In the genomic region with DNA sequence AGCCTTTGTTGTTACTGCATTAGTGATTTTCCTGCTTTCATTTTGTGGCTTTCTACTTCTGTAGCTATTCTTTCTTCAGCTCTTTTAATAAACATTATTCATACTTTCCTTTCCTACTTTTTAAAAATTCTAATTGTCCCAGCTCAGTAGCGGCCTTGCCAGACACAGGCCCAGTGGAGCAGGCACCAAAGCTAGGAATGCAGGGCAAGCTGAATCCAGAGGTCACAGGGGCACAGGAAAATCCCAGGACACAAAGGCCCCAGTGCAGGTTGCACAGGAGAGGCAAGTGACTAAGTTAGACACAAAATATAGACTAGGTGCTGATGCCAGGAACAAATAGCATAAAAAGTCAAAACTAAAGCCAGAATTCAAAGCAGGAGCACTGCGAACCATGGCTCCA, we compare ENCODE assay signal across 14 cellular contexts. TPM values are rescaled to one million over a fixed set of nuclear protein-coding genes. Genes with fewer than 3 reads are reported as not detected.
DNase-seq lines count a peak whose midpoint lies in the region; ATAC-seq and TF ChIP-seq lines count a peak whose summit lies in the region.
"Had no signal": no experiment of that assay in that cellular context is flagged by ENCODE, and none has a peak within 500 bp of the region (broad histone marks: within the 10 kb centered on the region; RNA-seq: fewer than 3 reads in every experiment).

No MANE protein-coding gene starts in this region.

- H3K4me3 ChIP-seq in GM23338 (no peak overlapping the region), thymus (ENCODE audit: low read length) (no peak overlapping the region)

- H3K27ac Mint-ChIP-seq in GM23338: no peak overlapping the region
- H3K27ac Mint-ChIP-seq in nephron progenitor cell: peak overlapping the region; percentile 70
- H3K27ac Mint-ChIP-seq: H9 had no signal

- peaks cover 9% of the 10 kb centered on the region for H3K27me3 Mint-ChIP-seq in GM23338 (ENCODE audit: insufficient read depth, low read depth, poor library complexity)
- H3K27me3 Mint-ChIP-seq in nephron progenitor cell (ENCODE audit: low read depth, poor library complexity): no peaks in the 10 kb centered on the region

- H3K4me3 Mint-ChIP-seq in GM23338: no peak overlapping the region
- no peak overlapping the region for H3K4me3 Mint-ChIP-seq in nephron progenitor cell
- H3K4me3 Mint-ChIP-seq: H9 had no signal

- no peak overlapping the region for H3K27ac ChIP-seq in GM23338 (ENCODE audit: low read depth)
- H3K27ac ChIP-seq in thymus (ENCODE audit: low read depth): peak overlapping the region; percentile 37

- H3K4me1 Mint-ChIP-seq in GM23338: peaks cover 24% of the 10 kb centered on the region
- peaks cover 19% of the 10 kb centered on the region for H3K4me1 Mint-ChIP-seq in nephron progenitor cell

- DNase-seq in GM23338 (ENCODE audit: low spot score) (no peak), astrocyte of the hippocampus (ENCODE audit: low read depth, low spot score) (peak; percentile 79), nephron progenitor cell (peak; percentile 11), iPS-NIHi7 (ENCODE audit: extremely low spot score) (no peak), germinal center (ENCODE audit: low spot score) (no peak)
- DNase-seq: BE2C; CD8-positive, alpha-beta memory T cell; H9; NCI-H1436; NCI-H2029 treated with DMSO at 0.1 percent for 48 hours; NCI-H510A; SIG-M5 had no signal

- TF ChIP-seq CTCF in GM23338 (conservative IDR thresholded peaks at IDR 0.05; ENCODE audit: low read depth in 2 of 2) (no peak), nephron progenitor cell (IDR thresholded peaks at IDR 0.05) (no peak)

- peaks cover 10% of the 10 kb centered on the region; the same call in 2 of the 3 replicates for H3K36me3 Mint-ChIP-seq in GM23338 (ENCODE audit: low read depth)
- peaks cover 7% of the 10 kb centered on the region for H3K36me3 Mint-ChIP-seq in nephron progenitor cell (ENCODE audit: low read depth)

- ATAC-seq in GM23338: no peak
- no peak for ATAC-seq in GM21390 (IDR thresholded peaks at IDR 0.05; ENCODE audit: unreplicated experiment)

- H3K4me1 ChIP-seq in GM23338 (ENCODE audit: insufficient read depth) (peaks cover 24% of the 10 kb centered on the region), thymus (ENCODE audit: control insufficient read depth, insufficient read depth, low read length) (no peaks in the 10 kb centered on the region)
- H3K4me1 ChIP-seq: BE2C had no signal

- 98% methylated on average over 2 of the region's 2 CpGs for WGBS in thymus

- H3K27me3 ChIP-seq in GM23338 (ENCODE audit: insufficient read depth): no peaks in the 10 kb centered on the region
- no peaks in the 10 kb centered on the region for H3K27me3 ChIP-seq in thymus (ENCODE audit: control insufficient read depth, insufficient read depth)
- H3K27me3 ChIP-seq: BE2C had no signal

- H4K20me1 ChIP-seq in GM23338 (replicated peaks; ENCODE audit: insufficient read depth): no peaks in the 10 kb centered on the region

- no peaks in the 10 kb centered on the region for H3F3A ChIP-seq in GM23338 (replicated peaks; ENCODE audit: low read depth)

- peaks cover 7% of the 10 kb centered on the region for H3K9me3 Mint-ChIP-seq in GM23338
- peaks cover 26% of the 10 kb centered on the region for H3K9me3 Mint-ChIP-seq in nephron progenitor cell

- H3K36me3 ChIP-seq in GM23338 (ENCODE audit: insufficient read depth): no peaks in the 10 kb centered on the region
- no peaks in the 10 kb centered on the region for H3K36me3 ChIP-seq in thymus (ENCODE audit: control insufficient read depth, insufficient read depth)
- H3K36me3 ChIP-seq: BE2C had no signal

- no peaks in the 10 kb centered on the region for H3K9me3 ChIP-seq in thymus (ENCODE audit: control insufficient read depth)

- H3K4me2 ChIP-seq in GM23338: no peak overlapping the region

- no peaks in the 10 kb centered on the region for H3K79me2 ChIP-seq in GM23338 (replicated peaks; ENCODE audit: insufficient read depth)

- H3K9me2 ChIP-seq in GM23338 (ENCODE audit: insufficient read depth): peaks cover 6% of the 10 kb centered on the region; the same call in 1 of the 2 replicates

- peak overlapping the region; percentile 86; the same call in 1 of the 2 replicates for H2AFZ ChIP-seq in GM23338

TF ChIP-seq in GM23338, 12 proteins besides CTCF, POLR2A, EP300 and RAD21 (continues in another document):
- TF ChIP-seq EZH2 (IDR thresholded peaks at IDR 0.05; ENCODE audit: low read depth, unreplicated experiment) (no peak), NANOG (IDR thresholded peaks at IDR 0.05; ENCODE audit: borderline replicate concordance) (no peak), EZH2phosphoT487 (IDR thresholded peaks at IDR 0.05; ENCODE audit: unreplicated experiment) (no peak), STAT1 (IDR thresholded peaks at IDR 0.05; ENCODE audit: unreplicated experiment) (no peak), ZNF331 (CRISPR knock-in tag; IDR thresholded peaks at IDR 0.05; ENCODE audit: low read depth) (no peak), JUNB (IDR thresholded peaks at IDR 0.05; ENCODE audit: unreplicated experiment) (no peak), ZNF114 (CRISPR knock-in tag; IDR thresholded peaks at IDR 0.05) (no peak)
- TF ChIP-seq, protein P1, sequence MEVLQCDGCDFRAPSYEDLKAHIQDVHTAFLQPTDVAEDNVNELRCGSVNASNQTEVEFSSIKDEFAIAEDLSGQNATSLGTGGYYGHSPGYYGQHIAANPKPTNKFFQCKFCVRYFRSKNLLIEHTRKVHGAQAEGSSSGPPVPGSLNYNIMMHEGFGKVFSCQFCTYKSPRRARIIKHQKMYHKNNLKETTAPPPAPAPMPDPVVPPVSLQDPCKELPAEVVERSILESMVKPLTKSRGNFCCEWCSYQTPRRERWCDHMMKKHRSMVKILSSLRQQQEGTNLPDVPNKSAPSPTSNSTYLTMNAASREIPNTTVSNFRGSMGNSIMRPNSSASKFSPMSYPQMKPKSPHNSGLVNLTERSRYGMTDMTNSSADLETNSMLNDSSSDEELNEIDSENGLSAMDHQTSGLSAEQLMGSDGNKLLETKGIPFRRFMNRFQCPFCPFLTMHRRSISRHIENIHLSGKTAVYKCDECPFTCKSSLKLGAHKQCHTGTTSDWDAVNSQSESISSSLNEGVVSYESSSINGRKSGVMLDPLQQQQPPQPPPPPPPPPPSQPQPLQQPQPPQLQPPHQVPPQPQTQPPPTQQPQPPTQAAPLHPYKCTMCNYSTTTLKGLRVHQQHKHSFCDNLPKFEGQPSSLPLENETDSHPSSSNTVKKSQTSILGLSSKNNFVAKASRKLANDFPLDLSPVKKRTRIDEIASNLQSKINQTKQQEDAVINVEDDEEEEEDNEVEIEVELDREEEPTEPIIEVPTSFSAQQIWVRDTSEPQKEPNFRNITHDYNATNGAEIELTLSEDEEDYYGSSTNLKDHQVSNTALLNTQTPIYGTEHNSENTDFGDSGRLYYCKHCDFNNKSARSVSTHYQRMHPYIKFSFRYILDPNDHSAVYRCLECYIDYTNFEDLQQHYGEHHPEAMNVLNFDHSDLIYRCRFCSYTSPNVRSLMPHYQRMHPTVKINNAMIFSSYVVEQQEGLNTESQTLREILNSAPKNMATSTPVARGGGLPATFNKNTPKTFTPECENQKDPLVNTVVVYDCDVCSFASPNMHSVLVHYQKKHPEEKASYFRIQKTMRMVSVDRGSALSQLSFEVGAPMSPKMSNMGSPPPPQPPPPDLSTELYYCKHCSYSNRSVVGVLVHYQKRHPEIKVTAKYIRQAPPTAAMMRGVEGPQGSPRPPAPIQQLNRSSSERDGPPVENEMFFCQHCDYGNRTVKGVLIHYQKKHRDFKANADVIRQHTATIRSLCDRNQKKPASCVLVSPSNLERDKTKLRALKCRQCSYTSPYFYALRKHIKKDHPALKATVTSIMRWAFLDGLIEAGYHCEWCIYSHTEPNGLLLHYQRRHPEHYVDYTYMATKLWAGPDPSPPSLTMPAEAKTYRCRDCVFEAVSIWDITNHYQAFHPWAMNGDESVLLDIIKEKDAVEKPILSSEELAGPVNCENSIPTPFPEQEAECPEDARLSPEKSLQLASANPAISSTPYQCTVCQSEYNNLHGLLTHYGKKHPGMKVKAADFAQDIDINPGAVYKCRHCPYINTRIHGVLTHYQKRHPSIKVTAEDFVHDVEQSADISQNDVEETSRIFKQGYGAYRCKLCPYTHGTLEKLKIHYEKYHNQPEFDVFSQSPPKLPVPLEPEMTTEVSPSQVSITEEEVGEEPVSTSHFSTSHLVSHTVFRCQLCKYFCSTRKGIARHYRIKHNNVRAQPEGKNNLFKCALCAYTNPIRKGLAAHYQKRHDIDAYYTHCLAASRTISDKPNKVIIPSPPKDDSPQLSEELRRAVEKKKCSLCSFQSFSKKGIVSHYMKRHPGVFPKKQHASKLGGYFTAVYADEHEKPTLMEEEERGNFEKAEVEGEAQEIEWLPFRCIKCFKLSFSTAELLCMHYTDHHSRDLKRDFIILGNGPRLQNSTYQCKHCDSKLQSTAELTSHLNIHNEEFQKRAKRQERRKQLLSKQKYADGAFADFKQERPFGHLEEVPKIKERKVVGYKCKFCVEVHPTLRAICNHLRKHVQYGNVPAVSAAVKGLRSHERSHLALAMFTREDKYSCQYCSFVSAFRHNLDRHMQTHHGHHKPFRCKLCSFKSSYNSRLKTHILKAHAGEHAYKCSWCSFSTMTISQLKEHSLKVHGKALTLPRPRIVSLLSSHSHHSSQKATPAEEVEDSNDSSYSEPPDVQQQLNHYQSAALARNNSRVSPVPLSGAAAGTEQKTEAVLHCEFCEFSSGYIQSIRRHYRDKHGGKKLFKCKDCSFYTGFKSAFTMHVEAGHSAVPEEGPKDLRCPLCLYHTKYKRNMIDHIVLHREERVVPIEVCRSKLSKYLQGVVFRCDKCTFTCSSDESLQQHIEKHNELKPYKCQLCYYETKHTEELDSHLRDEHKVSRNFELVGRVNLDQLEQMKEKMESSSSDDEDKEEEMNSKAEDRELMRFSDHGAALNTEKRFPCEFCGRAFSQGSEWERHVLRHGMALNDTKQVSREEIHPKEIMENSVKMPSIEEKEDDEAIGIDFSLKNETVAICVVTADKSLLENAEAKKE (CRISPR knock-in tag; IDR thresholded peaks at IDR 0.05): no peak
- TF ChIP-seq, protein P2, sequence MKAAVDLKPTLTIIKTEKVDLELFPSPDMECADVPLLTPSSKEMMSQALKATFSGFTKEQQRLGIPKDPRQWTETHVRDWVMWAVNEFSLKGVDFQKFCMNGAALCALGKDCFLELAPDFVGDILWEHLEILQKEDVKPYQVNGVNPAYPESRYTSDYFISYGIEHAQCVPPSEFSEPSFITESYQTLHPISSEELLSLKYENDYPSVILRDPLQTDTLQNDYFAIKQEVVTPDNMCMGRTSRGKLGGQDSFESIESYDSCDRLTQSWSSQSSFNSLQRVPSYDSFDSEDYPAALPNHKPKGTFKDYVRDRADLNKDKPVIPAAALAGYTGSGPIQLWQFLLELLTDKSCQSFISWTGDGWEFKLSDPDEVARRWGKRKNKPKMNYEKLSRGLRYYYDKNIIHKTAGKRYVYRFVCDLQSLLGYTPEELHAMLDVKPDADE (IDR thresholded peaks at IDR 0.05): no peak

RNA-seq across cellular contexts. Expression of a gene that starts 49.0 kb away (rescaled TPM):
- 5.4 and 8.1 TPM in 2 replicates for total RNA-seq in GM23338 (2014; rRNA removed; shearing (Covaris generic))
- polyA plus RNA-seq in GM23338 (2016; fragmentation: Nextera tagmentation; extraction: Ambion mirVana) (6.0 and 6.7 TPM in 2 replicates), thymus (10.6 TPM)
- total RNA-seq: CD8-positive, alpha-beta memory T cell had no signal

Comparison
In these comparisons a context has a peak if more than half of its experiments do, and no peak if none do; other contexts are left out.
1. DNase-seq: peak in astrocyte of the hippocampus (single experiment) and nephron progenitor cell (single experiment); none in GM23338 (single experiment), iPS-NIHi7 (single experiment) and germinal center (single experiment).